ENCODE assay signal across 21 cellular contexts in genomic region chr10:20745556-20745955, GRCh38.
"Had no signal": no experiment of that assay in that cellular context is flagged by ENCODE, and none has a peak within 500 bp of the region (broad histone marks: within the 10 kb centered on the region; RNA-seq: fewer than 3 reads in every experiment).

No MANE protein-coding gene starts in this region.

- H3K36me3 ChIP-seq: colonic mucosa, esophagus muscularis mucosa, gastroesophageal sphincter, heart left ventricle, left lung, lower lobe of right lung had no signal

- H3K4me3 ChIP-seq: colonic mucosa, esophagus muscularis mucosa, gastroesophageal sphincter, heart left ventricle, hepatocyte, left lung, lower lobe of right lung had no signal

- H3K4me1 ChIP-seq: colonic mucosa, esophagus muscularis mucosa, foreskin keratinocyte, gastroesophageal sphincter, left lung, lower lobe of right lung had no signal

- H3K79me2 ChIP-seq: hepatocyte had no signal

- DNase-seq: colonic mucosa; cortex of kidney; effector CD8-positive, alpha-beta T cell; effector memory CD8-positive, alpha-beta T cell; foreskin keratinocyte; heart left ventricle; hypothalamus; immature natural killer cell; islet precursor cell; left cardiac atrium; left lung; left ventricle myocardium superior; lower lobe of right lung; mesenchymal stem cell; midbrain; naive thymus-derived CD4-positive, alpha-beta T cell had no signal

- H3K9me3 ChIP-seq: colonic mucosa had no signal

- H3K27me3 ChIP-seq: colonic mucosa, esophagus muscularis mucosa, foreskin keratinocyte, gastroesophageal sphincter, heart left ventricle, hepatocyte, left lung had no signal

- H3K4me2 ChIP-seq: hepatocyte had no signal

- ATAC-seq: effector memory CD8-positive, alpha-beta T cell; foreskin keratinocyte; gastroesophageal sphincter; heart left ventricle; left lung; left ventricle myocardium superior; lower lobe of right lung; naive thymus-derived CD4-positive, alpha-beta T cell had no signal

- FAIRE-seq: endothelial cell of umbilical vein, frontal cortex had no signal

- H3K27ac ChIP-seq: colonic mucosa, esophagus muscularis mucosa, foreskin keratinocyte, gastroesophageal sphincter, heart left ventricle, hepatocyte, left lung, lower lobe of right lung had no signal
